ENCODE assay signal across 12 cellular contexts in genomic region chr4:16859031-16859430, GRCh38. TPM values are rescaled to one million over a fixed set of nuclear protein-coding genes. Genes with fewer than 3 reads are reported as not detected.
"Had no signal": no experiment of that assay in that cellular context is flagged by ENCODE, and none has a peak within 500 bp of the region (broad histone marks: within the 10 kb centered on the region; RNA-seq: fewer than 3 reads in every experiment).

No MANE protein-coding gene starts in this region.

- H3K4me3 ChIP-seq: coronary artery, thoracic aorta had no signal

- H3K27ac ChIP-seq: coronary artery, thoracic aorta, VCaP had no signal

- H3K36me3 ChIP-seq: thoracic aorta had no signal

- DNase-seq: activated CD4-positive, alpha-beta memory T cell treated with anti-CD3 and anti-CD28 coated beads, Interleukin-2, amount 10 ng/mL, durations not matched to agents 7 days and 5 days; activated CD4-positive, alpha-beta T cell treated with anti-CD3 and anti-CD28 coated beads for 36 hours; activated T-cell treated with anti-CD3 and anti-CD28 coated beads, Interleukin-2, amount 50 U/mL, for 72 hours; caudate nucleus; effector memory CD4-positive, alpha-beta T cell; mesenchymal stem cell; nephron progenitor cell; stimulated activated CD4-positive, alpha-beta T cell treated with anti-CD3 and anti-CD28 coated beads, Interleukin-4, amount 100 ng/mL, for 1 hour; stimulated activated CD8-positive, alpha-beta memory T cell treated with anti-CD3 and anti-CD28 coated beads, Interleukin-4, amount 100 ng/mL, for 48 hours had no signal

- H3K9me3 ChIP-seq: thoracic aorta had no signal

- ATAC-seq: activated CD4-positive, alpha-beta T cell treated with anti-CD3 and anti-CD28 coated beads for 36 hours had no signal

RNA-seq across cellular contexts. Expression of gene LDB2, which starts 39.4 kb away (rescaled TPM):
- total RNA-seq: activated CD4-positive, alpha-beta memory T cell treated with anti-CD3 and anti-CD28 coated beads, Interleukin-2, amount 10 ng/mL, durations not matched to agents 7 days and 5 days; activated T-cell treated with anti-CD3 and anti-CD28 coated beads, Interleukin-2, amount 50 U/mL, for 72 hours had no signal
